ENCODE assay signal across 15 cellular contexts in the genomic region with DNA sequence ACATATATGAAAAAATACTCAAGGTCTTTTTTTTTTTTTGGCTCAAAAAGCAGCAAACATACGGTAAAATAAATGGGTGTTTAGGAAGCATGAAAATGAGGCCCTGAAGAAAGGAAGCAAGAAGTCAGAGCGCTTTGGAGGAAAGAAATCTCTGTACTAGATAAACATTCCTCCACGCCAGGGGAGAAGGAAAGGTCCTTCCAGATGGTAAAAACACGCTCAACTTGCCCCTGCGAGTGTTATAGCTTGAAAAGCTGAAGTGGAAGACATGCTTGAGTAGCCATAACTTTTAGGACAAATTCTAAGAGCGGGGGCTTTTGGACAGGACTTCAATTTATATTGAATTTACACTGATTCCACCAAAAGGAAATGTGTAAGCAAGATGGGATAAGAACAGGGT.
"Had no signal": no experiment of that assay in that cellular context is flagged by ENCODE, and none has a peak within 500 bp of the region (broad histone marks: within the 10 kb centered on the region; RNA-seq: fewer than 3 reads in every experiment).

No MANE protein-coding gene starts in this region.

- FAIRE-seq: islet of Langerhans had no signal

- H3K27me3 ChIP-seq: brain microvascular endothelial cell, tibial nerve, vagina had no signal

- DNase-seq: activated CD4-positive, alpha-beta T cell treated with anti-CD3 and anti-CD28 coated beads for 36 hours; activated CD4-positive, alpha-beta T cell treated with anti-CD3 and anti-CD28 coated beads, Interleukin-2, amount 50 U/mL, for 48 hours; activated T-cell treated with anti-CD3 and anti-CD28 coated beads for 4 hours; brain microvascular endothelial cell; dermis blood vessel endothelial cell; effector memory CD4-positive, alpha-beta T cell; esophagus squamous epithelium; left cardiac atrium; naive thymus-derived CD4-positive, alpha-beta T cell; stimulated activated naive CD8-positive, alpha-beta T cell treated with anti-CD3 and anti-CD28 coated beads, Interleukin-15, Interleukin-2, amounts not matched to agents 100 U/mL and 50 U/mL, for 24 hours; SW 1271; T-helper 2 cell had no signal

- H3K4me3 ChIP-seq: esophagus squamous epithelium, tibial nerve, vagina had no signal

- ATAC-seq: activated CD4-positive, alpha-beta T cell treated with anti-CD3 and anti-CD28 coated beads for 36 hours; left cardiac atrium; naive thymus-derived CD4-positive, alpha-beta T cell; stimulated activated naive CD8-positive, alpha-beta T cell treated with anti-CD3 and anti-CD28 coated beads, Interleukin-15, Interleukin-2, amounts not matched to agents 100 U/mL and 50 U/mL, for 24 hours had no signal

- H3K27ac ChIP-seq: brain microvascular endothelial cell, esophagus squamous epithelium, vagina had no signal

- H3K9me3 ChIP-seq: esophagus squamous epithelium, tibial nerve, vagina had no signal

- H3K36me3 ChIP-seq: esophagus squamous epithelium, tibial nerve, vagina had no signal
